ENCODE assay signal across 8 cellular contexts in the genomic region with DNA sequence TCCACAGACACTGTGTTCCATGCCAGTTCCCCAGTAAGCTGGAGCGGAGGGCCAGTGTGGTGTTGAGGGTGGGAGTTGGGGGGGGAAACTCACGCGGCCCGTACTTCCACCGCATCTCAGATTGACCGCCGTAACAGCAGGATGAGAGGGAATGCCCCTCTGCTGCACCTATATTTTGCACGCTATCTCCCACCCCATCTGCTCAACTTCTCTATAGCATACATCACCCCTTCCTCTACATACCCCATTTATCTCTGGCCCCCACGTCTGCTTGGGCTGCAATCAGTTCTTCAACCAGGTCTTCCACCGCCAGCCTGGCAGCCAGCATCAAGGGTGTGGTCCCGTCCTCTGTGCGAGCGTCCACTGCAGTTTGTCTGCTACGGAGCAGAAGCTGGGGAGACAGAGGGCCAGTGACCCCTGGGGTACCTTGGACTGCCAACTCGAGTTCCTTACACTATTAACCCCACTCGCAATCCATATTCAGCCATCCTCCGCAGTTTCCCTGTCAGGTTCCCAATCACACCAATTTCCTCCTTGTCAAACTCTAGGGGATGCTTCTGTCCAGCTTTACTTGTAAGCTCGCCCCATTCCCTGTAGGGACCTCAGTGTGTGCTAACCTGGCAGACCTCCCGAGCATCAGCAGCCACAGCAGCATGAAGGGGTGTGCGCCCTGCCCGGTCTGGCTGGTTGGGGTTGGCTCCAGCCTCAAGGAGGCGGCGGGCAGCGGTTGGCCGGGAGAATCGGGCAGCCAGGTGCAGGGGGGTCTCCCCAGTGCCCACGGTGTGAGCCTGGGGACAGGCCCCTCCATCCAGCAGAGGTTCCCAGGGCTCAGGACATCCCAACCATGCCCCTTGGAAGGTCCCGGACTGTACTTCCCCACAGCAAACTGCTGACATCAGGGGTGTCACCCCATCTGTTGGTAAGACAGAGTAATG. TPM values are rescaled to one million over a fixed set of nuclear protein-coding genes. Genes with fewer than 3 reads are reported as not detected.
DNase-seq lines count a peak whose midpoint lies in the region; ATAC-seq and TF ChIP-seq lines count a peak whose summit lies in the region.

No MANE protein-coding gene starts in this region.

- H3K9ac ChIP-seq in OCI-LY3 (ENCODE audit: low read length) = peak overlapping the region; percentile 98
- H3K9ac ChIP-seq in duodenal mucosa (ENCODE audit: low read depth in 1 of 2, low read length in 2 of 2) = peak overlapping the region; percentile 95 to 98

- H3K4me2 ChIP-seq in DOHH2 (ENCODE audit: low read length) (peak overlapping the region; percentile 96), OCI-LY3 (ENCODE audit: low read length) (peak overlapping the region; percentile 83)

- intact Hi-C loops in uterus (cut with DNase I; ENCODE audit: low total_unique reads) = no loop called here

- H3F3A ChIP-seq in DOHH2 (ENCODE audit: control insufficient read depth, insufficient read depth) = peaks cover 24% of the 10 kb centered on the region

- no peaks in the 10 kb centered on the region for H3K9me2 ChIP-seq in DOHH2 (replicated peaks; ENCODE audit: control insufficient read depth, low read length)

- H3K27me3 ChIP-seq in DOHH2 (ENCODE audit: control insufficient read depth, low read length) (no peaks in the 10 kb centered on the region), OCI-LY3 (ENCODE audit: low read depth, low read length) (no peaks in the 10 kb centered on the region), duodenal mucosa (ENCODE audit: control insufficient read depth in 1 of 2, insufficient read depth in 2 of 2, low read length in 2 of 2) (no peaks in the 10 kb centered on the region), uterus (no peaks in the 10 kb centered on the region)

- H2AFZ ChIP-seq in OCI-LY3 (ENCODE audit: low read depth, low read length) = no peak overlapping the region; the same call in 1 of the 2 replicates

- peak; percentile 43 for DNase-seq in midbrain (lab: John Stamatoyannopoulos, UW)
- peak in 1 of 2 donors; percentile 64 for DNase-seq in uterus

- no peak for ATAC-seq in GM19463 (IDR thresholded peaks at IDR 0.05; ENCODE audit: unreplicated experiment)
- ATAC-seq in HG03432 (IDR thresholded peaks at IDR 0.05; ENCODE audit: unreplicated experiment) = no peak
- ATAC-seq in HG03108 (IDR thresholded peaks at IDR 0.05; ENCODE audit: unreplicated experiment) = no peak

- H3K79me2 ChIP-seq in DOHH2 (ENCODE audit: control insufficient read depth, low read length) (peaks cover 15% of the 10 kb centered on the region), OCI-LY3 (ENCODE audit: low read length) (peaks cover 4% of the 10 kb centered on the region)

- TF ChIP-seq CTCF in DOHH2 (IDR thresholded peaks at IDR 0.05; ENCODE audit: low read depth, low read length, poor library complexity, severe bottlenecking) (peak; percentile 20), OCI-LY3 (IDR thresholded peaks at IDR 0.05; ENCODE audit: low read depth, low read length) (peak; percentile 22), uterus (IDR thresholded peaks at IDR 0.05) (no peak)

- H3K4me1 ChIP-seq in DOHH2 (ENCODE audit: control insufficient read depth, low read length) (peaks cover 50% of the 10 kb centered on the region), OCI-LY3 (ENCODE audit: low read length) (peaks cover 31% of the 10 kb centered on the region), duodenal mucosa (ENCODE audit: control insufficient read depth in 1 of 2, insufficient read depth in 2 of 2, low read length in 2 of 2) (peaks cover 25 to 33% of the 10 kb centered on the region in 2 donors), uterus (peaks cover 3 to 7% of the 10 kb centered on the region in 2 donors)

- TF ChIP-seq POLR2A in uterus (IDR thresholded peaks at IDR 0.05) = no peak

- H3K27ac ChIP-seq in DOHH2 (ENCODE audit: low read depth, low read length) (peak overlapping the region; percentile 85), OCI-LY3 (ENCODE audit: low read length) (peak overlapping the region; percentile 86), duodenal mucosa (ENCODE audit: low read depth, low read length) (peak overlapping the region; percentile 99), uterus (peak overlapping the region; percentile 100)

- peak overlapping the region; percentile 97 for H3K4me3 ChIP-seq in DOHH2 (ENCODE audit: low read length)
- peak overlapping the region; percentile 92 for H3K4me3 ChIP-seq in OCI-LY3 (ENCODE audit: low read length)
- H3K4me3 ChIP-seq in duodenal mucosa (ENCODE audit: low read depth in 1 of 2, low read length in 2 of 2) = peak overlapping the region; percentile 82 to 86
- H3K4me3 ChIP-seq in uterus = peak overlapping the region; percentile 69 to 89

- H4K20me1 ChIP-seq in DOHH2 (ENCODE audit: control insufficient read depth, insufficient read depth, low read depth, low read length) (no peaks in the 10 kb centered on the region), OCI-LY3 (ENCODE audit: insufficient read depth, low read length) (no peaks in the 10 kb centered on the region)

- H3K36me3 ChIP-seq in DOHH2 (ENCODE audit: control insufficient read depth, low read length) (peaks cover 7% of the 10 kb centered on the region), OCI-LY3 (replicated peaks; ENCODE audit: low read depth, low read length) (no peaks in the 10 kb centered on the region), duodenal mucosa (ENCODE audit: control insufficient read depth in 1 of 2, insufficient read depth in 2 of 2, low read length in 2 of 2) (no peaks in the 10 kb centered on the region), uterus (no peaks in the 10 kb centered on the region)

- no peaks in the 10 kb centered on the region for H3K9me3 ChIP-seq in DOHH2 (ENCODE audit: control insufficient read depth, insufficient read depth, low read length)
- no peaks in the 10 kb centered on the region for H3K9me3 ChIP-seq in OCI-LY3 (ENCODE audit: insufficient read depth, low read length)
- H3K9me3 ChIP-seq in duodenal mucosa (ENCODE audit: control insufficient read depth in 1 of 2, low read length in 2 of 2) = no peaks in the 10 kb centered on the region
- H3K9me3 ChIP-seq in uterus = no peaks in the 10 kb centered on the region

RNA-seq across cellular contexts. Expression of a gene that starts 4.5 kb away (rescaled TPM):
- total RNA-seq in uterus = 1 to 10 TPM in 3 of 4 donors, not detected in 1; 2.3 to 9.7 (median 3.5) TPM

RNA-seq across cellular contexts. Expression of a gene that starts 6.9 kb away (rescaled TPM):
- total RNA-seq in uterus = 100 to 1,000 TPM in 1 of 4 donors, 10 to 100 TPM in 3; 35.1 to 150 (median 57.7) TPM

RNA-seq across cellular contexts. Expression of a gene that starts 12.9 kb away (rescaled TPM):
- 10 to 100 TPM in 1 of 4 donors, 1 to 10 TPM in 1, under 1 TPM in 1, not detected in 1; 0.59 to 12.4 (median 2.5) TPM for total RNA-seq in uterus

RNA-seq across cellular contexts. Expression of a gene that starts 18.7 kb away (rescaled TPM):
- total RNA-seq in uterus = 10 to 100 TPM; 45.6 to 84.7 (median 56.3) TPM

RNA-seq across cellular contexts. Expression of a gene that starts 21.1 kb away (rescaled TPM):
- 10 to 100 TPM; 14.2 to 71.2 (median 37.7) TPM for total RNA-seq in uterus

Comparison
In these comparisons a context has a peak if more than half of its experiments do, and no peak if none do; other contexts are left out.
1. CTCF ChIP-seq: peak in DOHH2 (single experiment) and OCI-LY3 (single experiment); none in uterus (0 of 4).
2. Peak in every context shown above with its lines, with median percentiles within 50 percentile points of each other: H3K27ac ChIP-seq and H3K4me3 ChIP-seq.